12 cellular contexts compared by ENCODE assay signal in genomic region chr3:172135185-172135584, GRCh38.
A peak's percentile ranks its signal among the peaks of the same experiment; 100 is the strongest.
DNase-seq lines count a peak whose midpoint lies in the region; ATAC-seq, FAIRE-seq and TF ChIP-seq lines count a peak whose summit lies in the region.
"Had no signal": no experiment of that assay in that cellular context is flagged by ENCODE, and none has a peak within 500 bp of the region (broad histone marks: within the 10 kb centered on the region; RNA-seq: fewer than 3 reads in every experiment).

No MANE protein-coding gene starts in this region.

- no peak for TF ChIP-seq RAD21 in HepG2 (CRISPR knock-in tag; IDR thresholded peaks at IDR 0.05)

- CTCF ChIA-PET in activated CD4-positive, alpha-beta T cell treated with anti-CD3 and anti-CD28 coated beads, Interleukin-2, amount 10 ng/mL, durations not matched to agents 7 days and 5 days (lab: Charles Lee) = no interaction called here
- CTCF ChIA-PET in activated CD4-positive, alpha-beta T cell treated with anti-CD3 and anti-CD28 coated beads for 36 hours (lab: Charles Lee) = interaction anchor here (1.1 to 1.2 kb wide), 2 partner anchors 29 to 34 kb away, joined by 3 to 4 read pairs; no protein-coding TSS in a partner anchor
- CTCF ChIA-PET in HepG2 (lab: Yijun Ruan, JAX; ENCODE audit: low intra/inter-chr PET ratio, low total read pairs) = no interaction called here
- CTCF ChIA-PET in GM10248 (lab: Yijun Ruan, JAX) = interaction anchor here (1.0 to 1.1 kb wide), 3 partner anchors 12 to 28 kb away, joined by 3 read pairs; no protein-coding TSS in a partner anchor

- no peak for TF ChIP-seq POLR2A in HepG2 (IDR thresholded peaks at IDR 0.05; ENCODE audit: insufficient read depth in 1 of 2, low read depth in 2 of 2, low read length in 2 of 2)
- no peak for TF ChIP-seq POLR2A in suprapubic skin (IDR thresholded peaks at IDR 0.05)

- in situ Hi-C loops in HepG2 (cut with HindIII; ENCODE audit: extremely low pct_ligation_motif_present, low pct_unique_long_range_greater_than_20kb) = no loop called here

- POLR2A ChIA-PET in activated CD4-positive, alpha-beta T cell treated with anti-CD3 and anti-CD28 coated beads, Interleukin-2, amount 10 ng/mL, durations not matched to agents 7 days and 5 days (lab: Charles Lee) = no interaction called here
- POLR2A ChIA-PET in activated CD4-positive, alpha-beta T cell treated with anti-CD3 and anti-CD28 coated beads for 36 hours (lab: Charles Lee) = no interaction called here
- POLR2A ChIA-PET in HepG2 (lab: Yijun Ruan, JAX) (interaction anchor here (1.8 kb wide), 1 partner anchor 294 kb away, joined by 5 read pairs; no protein-coding TSS in a partner anchor), GM10248 (lab: Yijun Ruan, JAX) (interaction anchor here (1.1 kb wide), 1 partner anchor 15 kb away, joined by 3 read pairs; no protein-coding TSS in a partner anchor)

- no peak for DNase-seq in activated CD4-positive, alpha-beta T cell treated with anti-CD3 and anti-CD28 coated beads, Interleukin-2, amount 10 ng/mL, durations not matched to agents 7 days and 5 days
- no peak for DNase-seq in activated CD4-positive, alpha-beta T cell treated with anti-CD3 and anti-CD28 coated beads for 36 hours
- DNase-seq in astrocyte (ENCODE audit: low read depth) (no peak), HepG2 (ENCODE audit: low spot score) (no peak), suprapubic skin (ENCODE audit: low spot score in 2 of 2) (no peak), NCI-H1694 (lab: John Stamatoyannopoulos, UW) (no peak), GM10248 (ENCODE audit: extremely low spot score) (no peak), hippocampal formation (lab: John Stamatoyannopoulos, UW) (no peak)
- DNase-seq: activated B cell treated with CpG ODN at 0.5 μM for 24 hours, foreskin keratinocyte, NCI-H446 treated with DMSO at 0.1 percent for 48 hours, testis had no signal

- H2AFZ ChIP-seq in astrocyte (ENCODE audit: low read depth, low read length) (no peak overlapping the region), HepG2 (ENCODE audit: low read length) (no peak overlapping the region)

- 100% methylated on average over 1 of the region's 1 CpG for WGBS in HepG2 (ENCODE audit: low lambda C conversion rate)
- WGBS in suprapubic skin = 85% methylated on average over 1 of the region's 1 CpG

- peaks cover 64% of the 10 kb centered on the region for H3K4me1 Mint-ChIP-seq in activated CD4-positive, alpha-beta T cell treated with anti-CD3 and anti-CD28 coated beads, Interleukin-2, amount 10 ng/mL, durations not matched to agents 7 days and 5 days
- H3K4me1 Mint-ChIP-seq in activated CD4-positive, alpha-beta T cell treated with anti-CD3 and anti-CD28 coated beads for 36 hours = peaks cover 57% of the 10 kb centered on the region
- H3K4me1 Mint-ChIP-seq in astrocyte (ENCODE audit: low read depth, unreplicated experiment) = peaks cover 63% of the 10 kb centered on the region

- H4K20me1 ChIP-seq in astrocyte (ENCODE audit: insufficient read depth, low read length) (peaks cover 9% of the 10 kb centered on the region), HepG2 (ENCODE audit: insufficient read depth, low read length) (peaks cover 69% of the 10 kb centered on the region)

- H3K9ac ChIP-seq in astrocyte (ENCODE audit: low read length) (peak overlapping the region; percentile 5), HepG2 (ENCODE audit: insufficient read depth, low read depth, low read length) (no peak overlapping the region)

- H3K9me3 Mint-ChIP-seq in activated CD4-positive, alpha-beta T cell treated with anti-CD3 and anti-CD28 coated beads, Interleukin-2, amount 10 ng/mL, durations not matched to agents 7 days and 5 days = peaks cover 9% of the 10 kb centered on the region
- no peaks in the 10 kb centered on the region for H3K9me3 Mint-ChIP-seq in activated CD4-positive, alpha-beta T cell treated with anti-CD3 and anti-CD28 coated beads for 36 hours (ENCODE audit: low read depth)
- no peaks in the 10 kb centered on the region for H3K9me3 Mint-ChIP-seq in astrocyte (ENCODE audit: unreplicated experiment)
- H3K9me3 Mint-ChIP-seq: activated B cell treated with CpG ODN at 0.5 μM for 24 hours had no signal

- H3K4me2 ChIP-seq in astrocyte (ENCODE audit: low read length) (no peak overlapping the region), HepG2 (ENCODE audit: low read depth, low read length) (no peak overlapping the region)

- H3K79me2 ChIP-seq in astrocyte (ENCODE audit: insufficient read depth, low read length) = peaks cover 90% of the 10 kb centered on the region
- H3K79me2 ChIP-seq in HepG2 (ENCODE audit: insufficient read depth, low read length) = peaks cover 94% of the 10 kb centered on the region

- intact Hi-C loops in activated CD4-positive, alpha-beta T cell treated with anti-CD3 and anti-CD28 coated beads for 36 hours (cut with DNase I, micrococcal nuclease) = no loop called here
- intact Hi-C loops in HepG2 (cut with micrococcal nuclease; ENCODE audit: unreplicated experiment) = no loop called here

- H3K27me3 ChIP-seq in astrocyte (ENCODE audit: insufficient read depth, low read length) = no peaks in the 10 kb centered on the region
- H3K27me3 ChIP-seq in HepG2 (ENCODE audit: control insufficient read depth in 1 of 2, insufficient read depth in 2 of 2, low read length in 2 of 2) = no peaks in the 10 kb centered on the region
- H3K27me3 ChIP-seq in suprapubic skin = no peaks in the 10 kb centered on the region
- H3K27me3 ChIP-seq: foreskin keratinocyte, testis had no signal

- peak overlapping the region; percentile 42 for H3K27ac Mint-ChIP-seq in activated CD4-positive, alpha-beta T cell treated with anti-CD3 and anti-CD28 coated beads, Interleukin-2, amount 10 ng/mL, durations not matched to agents 7 days and 5 days
- H3K27ac Mint-ChIP-seq in activated CD4-positive, alpha-beta T cell treated with anti-CD3 and anti-CD28 coated beads for 36 hours = no peak overlapping the region
- H3K27ac Mint-ChIP-seq in astrocyte (ENCODE audit: unreplicated experiment) = peak overlapping the region; percentile 96
- H3K27ac Mint-ChIP-seq: activated B cell treated with CpG ODN at 0.5 μM for 24 hours had no signal

- TF ChIP-seq EP300 in HepG2 (IDR thresholded peaks at IDR 0.05; ENCODE audit: low read depth in 2 of 2, low read length in 2 of 2) (no peak), HepG2 (CRISPR knock-in tag; IDR thresholded peaks at IDR 0.05; ENCODE audit: borderline replicate concordance) (no peak), suprapubic skin (IDR thresholded peaks at IDR 0.05) (no peak)

- H3K4me3 Mint-ChIP-seq in activated CD4-positive, alpha-beta T cell treated with anti-CD3 and anti-CD28 coated beads, Interleukin-2, amount 10 ng/mL, durations not matched to agents 7 days and 5 days = no peak overlapping the region
- no peak overlapping the region for H3K4me3 Mint-ChIP-seq in activated CD4-positive, alpha-beta T cell treated with anti-CD3 and anti-CD28 coated beads for 36 hours
- H3K4me3 Mint-ChIP-seq in astrocyte (ENCODE audit: unreplicated experiment) = no peak overlapping the region
- H3K4me3 Mint-ChIP-seq: activated B cell treated with CpG ODN at 0.5 μM for 24 hours had no signal

- H3K4me3 ChIP-seq in astrocyte (ENCODE audit: insufficient read depth, low read depth, low read length) (no peak overlapping the region), HepG2 (replicated peaks in 1 of 3; ENCODE audit: insufficient read depth in 1 of 3, low read depth in 2 of 3, low read length in 3 of 3) (no peak overlapping the region), suprapubic skin (no peak overlapping the region)
- H3K4me3 ChIP-seq: testis had no signal

- peaks cover 55% of the 10 kb centered on the region for H3K4me1 ChIP-seq in astrocyte (ENCODE audit: insufficient read depth, low read length)
- peaks cover 99% of the 10 kb centered on the region for H3K4me1 ChIP-seq in HepG2 (ENCODE audit: insufficient read depth, low read length)
- H3K4me1 ChIP-seq in suprapubic skin = peaks cover 70% of the 10 kb centered on the region

- ATAC-seq in activated CD4-positive, alpha-beta T cell treated with anti-CD3 and anti-CD28 coated beads for 36 hours = no peak
- ATAC-seq in HepG2 = no peak

- peaks cover 24% of the 10 kb centered on the region for H3K36me3 Mint-ChIP-seq in activated CD4-positive, alpha-beta T cell treated with anti-CD3 and anti-CD28 coated beads, Interleukin-2, amount 10 ng/mL, durations not matched to agents 7 days and 5 days (ENCODE audit: low read depth)
- H3K36me3 Mint-ChIP-seq in activated CD4-positive, alpha-beta T cell treated with anti-CD3 and anti-CD28 coated beads for 36 hours (ENCODE audit: low read depth) = peaks cover 4% of the 10 kb centered on the region
- H3K36me3 Mint-ChIP-seq in astrocyte (ENCODE audit: low read depth, unreplicated experiment) = peaks cover 13% of the 10 kb centered on the region

- peak overlapping the region; percentile 46 for H3K27ac ChIP-seq in astrocyte (ENCODE audit: low read depth, low read length)
- peak overlapping the region; percentile 89 for H3K27ac ChIP-seq in HepG2 (ENCODE audit: extremely low read length, insufficient read depth, low read length)
- H3K27ac ChIP-seq in suprapubic skin = peak overlapping the region; percentile 39
- H3K27ac ChIP-seq: foreskin keratinocyte, testis had no signal

- H3K36me3 ChIP-seq in astrocyte (ENCODE audit: insufficient read depth, low read length) (peaks cover 19% of the 10 kb centered on the region), HepG2 (replicated peaks in 1 of 2; ENCODE audit: control insufficient read depth in 1 of 2, insufficient read depth in 2 of 2, low read length in 2 of 2) (peaks cover 11 to 45% of the 10 kb centered on the region in 2 experiments), suprapubic skin (no peaks in the 10 kb centered on the region)

- H3K9me3 ChIP-seq in astrocyte (ENCODE audit: insufficient read depth, low read depth, low read length) (no peaks in the 10 kb centered on the region), HepG2 (ENCODE audit: low read length) (no peaks in the 10 kb centered on the region), suprapubic skin (no peaks in the 10 kb centered on the region)
- H3K9me3 ChIP-seq: testis had no signal

- no peaks in the 10 kb centered on the region for H3K27me3 Mint-ChIP-seq in activated CD4-positive, alpha-beta T cell treated with anti-CD3 and anti-CD28 coated beads, Interleukin-2, amount 10 ng/mL, durations not matched to agents 7 days and 5 days
- no peaks in the 10 kb centered on the region for H3K27me3 Mint-ChIP-seq in activated CD4-positive, alpha-beta T cell treated with anti-CD3 and anti-CD28 coated beads for 36 hours
- H3K27me3 Mint-ChIP-seq in astrocyte (ENCODE audit: low read depth, unreplicated experiment) = no peaks in the 10 kb centered on the region

- TF ChIP-seq CTCF in astrocyte (IDR thresholded peaks at IDR 0.05; ENCODE audit: insufficient read depth, low read depth, low read length) (no peak), HepG2 (CRISPR knock-in tag; IDR thresholded peaks at IDR 0.05) (no peak), suprapubic skin (IDR thresholded peaks at IDR 0.05) (no peak), GM10248 (IDR thresholded peaks at IDR 0.05; ENCODE audit: control extremely low read depth, extremely low read depth, low read depth, missing control alignments) (no peak)

- no TSS peak for BruUV-seq in HepG2 (replicated peaks; lab: Mats Ljungman, UMichigan)

- FAIRE-seq in astrocyte (lab: Jason Lieb, UNC) (no peak), HepG2 (lab: Jason Lieb, UNC) (no peak)

TF ChIP-seq in HepG2, 621 proteins besides CTCF, POLR2A, EP300 and RAD21 (continues in another document):
- TF ChIP-seq AGO2 (optimal IDR thresholded peaks at IDR 0.05; ENCODE audit: low read depth, low read length) (peak; percentile 82), MBD4 (IDR thresholded peaks at IDR 0.05; ENCODE audit: borderline replicate concordance, low read length) (peak; percentile 48; the same call in 1 of the 2 replicates)

Comparison
In these comparisons a context has a peak if more than half of its experiments do, and no peak if none do; other contexts are left out.
1. CTCF ChIA-PET loops: an anchor here in activated CD4-positive, alpha-beta T cell treated with anti-CD3 and anti-CD28 coated beads for 36 hours (1.1 to 1.2 kb wide) and GM10248 (1.0 to 1.1 kb wide); none called in activated CD4-positive, alpha-beta T cell treated with anti-CD3 and anti-CD28 coated beads, Interleukin-2, amount 10 ng/mL, durations not matched to agents 7 days and 5 days and HepG2.
2. H3K27ac ChIP-seq: peak in every context shown above with its lines; median percentile 89 in HepG2; 46 in astrocyte; 39 in suprapubic skin.
3. POLR2A ChIA-PET loops: an anchor here in HepG2 (1.8 kb wide) and GM10248 (1.1 kb wide); none called in activated CD4-positive, alpha-beta T cell treated with anti-CD3 and anti-CD28 coated beads, Interleukin-2, amount 10 ng/mL, durations not matched to agents 7 days and 5 days and activated CD4-positive, alpha-beta T cell treated with anti-CD3 and anti-CD28 coated beads for 36 hours.